ENCODE assay signal across 1 cellular context in genomic region chr19:4007021-4007835, GRCh38.
A peak's percentile ranks its signal among the peaks of the same experiment; 100 is the strongest.
TF ChIP-seq lines count a peak whose summit lies in the region.

PIAS4 (plus strand) TSS chr19:4007736; CDS start chr19:4007761, 25 bp downstream.

TF ChIP-seq in HepG2, 621 proteins besides CTCF, POLR2A, EP300 and RAD21 (continued from another document and continues in another):
- TF ChIP-seq PBX2 (CRISPR knock-in tag; IDR thresholded peaks at IDR 0.05): no peak
- no peak for TF ChIP-seq ZNF878 (CRISPR knock-in tag; IDR thresholded peaks at IDR 0.05)
- TF ChIP-seq ZNF333 (CRISPR knock-in tag; IDR thresholded peaks at IDR 0.05; ENCODE audit: borderline replicate concordance): no peak
- TF ChIP-seq ZNF841 (CRISPR knock-in tag; IDR thresholded peaks at IDR 0.05; ENCODE audit: borderline replicate concordance): no peak
- no peak for TF ChIP-seq JARID2 (CRISPR knock-in tag; IDR thresholded peaks at IDR 0.05; ENCODE audit: insufficient replicate concordance)
- peak; percentile 81 for TF ChIP-seq ZMYM3 (CRISPR knock-in tag; IDR thresholded peaks at IDR 0.05)
- TF ChIP-seq ZFP82 (CRISPR knock-in tag; IDR thresholded peaks at IDR 0.05; ENCODE audit: borderline replicate concordance): peak; percentile 76; the same call in 1 of the 2 replicates
- no peak for TF ChIP-seq ZBTB44 (CRISPR knock-in tag; IDR thresholded peaks at IDR 0.05)
- no peak for TF ChIP-seq HMG20B (CRISPR knock-in tag; conservative IDR thresholded peaks at IDR 0.05)
- TF ChIP-seq KMT2A (CRISPR knock-in tag; IDR thresholded peaks at IDR 0.05): 0 out of 2 replicates have a peak, but pooled peaks have one; percentile 75
- TF ChIP-seq SP4 (CRISPR knock-in tag; IDR thresholded peaks at IDR 0.05): peak; percentile 93
- peak; percentile 84; the same call in 1 of the 2 replicates for TF ChIP-seq TFDP1 (CRISPR knock-in tag; IDR thresholded peaks at IDR 0.05; ENCODE audit: borderline replicate concordance)
- TF ChIP-seq ZNF451 (CRISPR knock-in tag; IDR thresholded peaks at IDR 0.05): 0 out of 2 replicates have a peak, but pooled peaks have one; percentile 56
- no peak for TF ChIP-seq ZNF367 (CRISPR knock-in tag; IDR thresholded peaks at IDR 0.05; ENCODE audit: borderline replicate concordance)
- TF ChIP-seq ZZZ3 (CRISPR knock-in tag; IDR thresholded peaks at IDR 0.05; ENCODE audit: borderline replicate concordance): peak; percentile 50; the same call in 1 of the 2 replicates
- TF ChIP-seq ZNF503 (CRISPR knock-in tag; IDR thresholded peaks at IDR 0.05): no peak
- TF ChIP-seq ZSCAN31 (CRISPR knock-in tag; IDR thresholded peaks at IDR 0.05; ENCODE audit: low read depth): peak; percentile 56; the same call in 1 of the 2 replicates
- no peak for TF ChIP-seq ZSCAN12 (CRISPR knock-in tag; IDR thresholded peaks at IDR 0.05)
- 0 out of 2 replicates have a peak, but pooled peaks have one; percentile 22 for TF ChIP-seq ZFP36L1 (CRISPR knock-in tag; IDR thresholded peaks at IDR 0.05)
- no peak for TF ChIP-seq JUND (CRISPR knock-in tag; IDR thresholded peaks at IDR 0.05)
- 0 out of 2 replicates have a peak, but pooled peaks have one; percentile 18 for TF ChIP-seq BCL6 (CRISPR knock-in tag; IDR thresholded peaks at IDR 0.05)
- no peak for TF ChIP-seq CREB3 (CRISPR knock-in tag; IDR thresholded peaks at IDR 0.05)
- no peak for TF ChIP-seq SMARCE1 (IDR thresholded peaks at IDR 0.05; ENCODE audit: borderline replicate concordance)
- peak; percentile 86; the same call in 1 of the 2 replicates for TF ChIP-seq NFKB2 (CRISPR knock-in tag; IDR thresholded peaks at IDR 0.05; ENCODE audit: borderline replicate concordance)
- TF ChIP-seq RNF2 (conservative IDR thresholded peaks at IDR 0.05; ENCODE audit: low read depth): peak; percentile 73; the same call in 1 of the 2 replicates
- 0 out of 2 replicates have a peak, but pooled peaks have one; percentile 22 for TF ChIP-seq BRF2 (CRISPR knock-in tag; IDR thresholded peaks at IDR 0.05)
- no peak for TF ChIP-seq REST (IDR thresholded peaks at IDR 0.05; ENCODE audit: borderline replicate concordance in 1 of 2, low read depth in 1 of 2, low read length in 2 of 2)
- TF ChIP-seq AKNA (CRISPR knock-in tag; IDR thresholded peaks at IDR 0.05; ENCODE audit: borderline replicate concordance): no peak
- TF ChIP-seq XRCC5 (optimal IDR thresholded peaks at IDR 0.05; ENCODE audit: low read length): peak; percentile 68
- no peak for TF ChIP-seq CENPT (CRISPR knock-in tag; IDR thresholded peaks at IDR 0.05; ENCODE audit: low read depth)
- peak; percentile 12; the same call in 1 of the 2 replicates for TF ChIP-seq RXRB (CRISPR knock-in tag; IDR thresholded peaks at IDR 0.05; ENCODE audit: borderline replicate concordance)
- no peak for TF ChIP-seq CENPBD1 (CRISPR knock-in tag; IDR thresholded peaks at IDR 0.05; ENCODE audit: borderline replicate concordance, low read depth)
- no peak for TF ChIP-seq SOX13 (IDR thresholded peaks at IDR 0.05)
- TF ChIP-seq SOX13 (CRISPR knock-in tag; conservative IDR thresholded peaks at IDR 0.05 in 1 of 2, IDR thresholded peaks at IDR 0.05 in 1 of 2): 0 out of 4 replicates have a peak, but pooled peaks of 1 of the 2 experiments have one; percentile 33
- peak; percentile 61 for TF ChIP-seq ZBTB14 (CRISPR knock-in tag; IDR thresholded peaks at IDR 0.05)
- peak; percentile 88 for TF ChIP-seq HDAC1 (CRISPR knock-in tag; IDR thresholded peaks at IDR 0.05)
- TF ChIP-seq MAX (IDR thresholded peaks at IDR 0.05): peak; percentile 84
- TF ChIP-seq SNAPC5 (CRISPR knock-in tag; IDR thresholded peaks at IDR 0.05; ENCODE audit: borderline replicate concordance): no peak
